Comparison of ENCODE assay signal across 30 cellular contexts in genomic region chr2:1618974-1619373, GRCh38.
"Had no signal": no experiment of that assay in that cellular context is flagged by ENCODE, and none has a peak within 500 bp of the region (broad histone marks: within the 10 kb centered on the region; RNA-seq: fewer than 3 reads in every experiment).

No MANE protein-coding gene starts in this region.

- H3K27me3 ChIP-seq: body of pancreas, gastrocnemius medialis, neutrophil, ovary, sigmoid colon, thyroid gland, upper lobe of right lung had no signal

- H3K4me1 ChIP-seq: gastrocnemius medialis, upper lobe of right lung had no signal

- H3K4me3 ChIP-seq: body of pancreas, gastrocnemius medialis, ovary, sigmoid colon, thyroid gland, upper lobe of right lung had no signal

- H3K27me3 Mint-ChIP-seq: activated B cell treated with CpG ODN at 0.5 μM for 24 hours; stimulated activated memory B cell treated with anti-CD40 and anti-IgM and Interleukin-4, amounts not matched to agents 10 μg/mL and 1 μg/mL and 100 μg/mL, for 72 hours had no signal

- H3K36me3 ChIP-seq: gastrocnemius medialis, neutrophil, ovary, sigmoid colon, thyroid gland, upper lobe of right lung had no signal

- H3K27ac ChIP-seq: body of pancreas, gastrocnemius medialis, neutrophil, ovary, thyroid gland, upper lobe of right lung had no signal

- DNase-seq: activated B cell treated with CpG ODN at 0.5 μM for 24 hours; activated CD4-positive, alpha-beta T cell treated with anti-CD3 and anti-CD28 coated beads, Interleukin-2, amount 50 U/mL, for 1 hour; activated CD8-positive, alpha-beta memory T cell treated with anti-CD3 and anti-CD28 coated beads, Interleukin-2, amount 10 ng/mL, durations not matched to agents 7 days and 5 days; activated CD8-positive, alpha-beta T cell treated with anti-CD3 and anti-CD28 coated beads for 36 hours; activated naive CD4-positive, alpha-beta T cell treated with Interleukin-2 at 50 U/mL for 16 hours; activated T-cell treated with anti-CD3 and anti-CD28 coated beads, Interleukin-2, amount 50 U/mL, for 48 hours; body of pancreas; cortex of kidney; effector memory CD8-positive, alpha-beta T cell; erythroblast; gastrocnemius medialis; glutamatergic neuron; left ventricle myocardium superior; naive B cell; nephron progenitor cell; sigmoid colon; stimulated activated CD4-positive, alpha-beta T cell treated with anti-CD3 and anti-CD28 coated beads, Interleukin-4, amount 100 ng/mL, for 4 hours; stimulated activated CD8-positive, alpha-beta memory T cell treated with anti-CD3 and anti-CD28 coated beads, Interleukin-4, amount 100 ng/mL, for 48 hours; stimulated activated naive CD8-positive, alpha-beta T cell treated with anti-CD3 and anti-CD28 coated beads, Interleukin-15, amount 100 ng/mL, for 72 hours; substantia nigra; SW 1271; T1000 had no signal

- H3K4me3 Mint-ChIP-seq: activated B cell treated with CpG ODN at 0.5 μM for 24 hours; activated CD8-positive, alpha-beta memory T cell treated with anti-CD3 and anti-CD28 coated beads, Interleukin-2, amount 10 ng/mL, durations not matched to agents 7 days and 5 days; activated CD8-positive, alpha-beta T cell treated with anti-CD3 and anti-CD28 coated beads for 36 hours; activated naive CD8-positive, alpha-beta T cell; effector memory CD8-positive, alpha-beta T cell; nephron progenitor cell; stimulated activated memory B cell treated with anti-CD40 and anti-IgM and Interleukin-4, amounts not matched to agents 10 μg/mL and 1 μg/mL and 100 μg/mL, for 72 hours; stimulated activated naive CD8-positive, alpha-beta T cell treated with anti-CD3 and anti-CD28 coated beads, Interleukin-15, amount 100 ng/mL, for 72 hours; T-helper 1 cell treated with Interleukin-12 subunit alpha and Interleukin-12 subunit beta and Interleukin-4 antibody, amounts not matched to agents 30 μg/mL and 1 μg/mL, for 36 hours had no signal

- H3K4me1 Mint-ChIP-seq: activated CD8-positive, alpha-beta memory T cell treated with anti-CD3 and anti-CD28 coated beads, Interleukin-2, amount 10 ng/mL, durations not matched to agents 7 days and 5 days; stimulated activated naive CD8-positive, alpha-beta T cell treated with anti-CD3 and anti-CD28 coated beads, Interleukin-15, amount 100 ng/mL, for 72 hours had no signal

- H3K9me3 ChIP-seq: body of pancreas, gastrocnemius medialis, neutrophil, ovary, sigmoid colon, thyroid gland, upper lobe of right lung had no signal

- H3K27ac Mint-ChIP-seq: activated B cell treated with CpG ODN at 0.5 μM for 24 hours; activated CD8-positive, alpha-beta memory T cell treated with anti-CD3 and anti-CD28 coated beads, Interleukin-2, amount 10 ng/mL, durations not matched to agents 7 days and 5 days; activated CD8-positive, alpha-beta T cell treated with anti-CD3 and anti-CD28 coated beads for 36 hours; activated naive CD8-positive, alpha-beta T cell; effector memory CD8-positive, alpha-beta T cell; progenitor cell of endocrine pancreas; stimulated activated memory B cell treated with anti-CD40 and anti-IgM and Interleukin-4, amounts not matched to agents 10 μg/mL and 1 μg/mL and 100 μg/mL, for 72 hours; stimulated activated naive CD8-positive, alpha-beta T cell treated with anti-CD3 and anti-CD28 coated beads, Interleukin-15, amount 100 ng/mL, for 72 hours; T-helper 1 cell treated with Interleukin-12 subunit alpha and Interleukin-12 subunit beta and Interleukin-4 antibody, amounts not matched to agents 30 μg/mL and 1 μg/mL, for 36 hours had no signal

- ATAC-seq: activated CD8-positive, alpha-beta memory T cell treated with anti-CD3 and anti-CD28 coated beads, Interleukin-2, amount 10 ng/mL, durations not matched to agents 7 days and 5 days; activated CD8-positive, alpha-beta T cell treated with anti-CD3 and anti-CD28 coated beads for 36 hours; body of pancreas; effector memory CD8-positive, alpha-beta T cell; gastrocnemius medialis; left ventricle myocardium superior; stimulated activated memory B cell treated with anti-CD40 and anti-IgM and Interleukin-4, amounts not matched to agents 10 μg/mL and 1 μg/mL and 100 μg/mL, for 72 hours; stimulated activated naive CD8-positive, alpha-beta T cell treated with anti-CD3 and anti-CD28 coated beads, Interleukin-15, amount 100 ng/mL, for 72 hours had no signal

- H3K36me3 Mint-ChIP-seq: activated CD8-positive, alpha-beta memory T cell treated with anti-CD3 and anti-CD28 coated beads, Interleukin-2, amount 10 ng/mL, durations not matched to agents 7 days and 5 days; naive B cell; stimulated activated memory B cell treated with anti-CD40 and anti-IgM and Interleukin-4, amounts not matched to agents 10 μg/mL and 1 μg/mL and 100 μg/mL, for 72 hours had no signal
